ENCODE assay signal across 11 cellular contexts in genomic region chr6:49570474-49571079, GRCh38. TPM values are rescaled to one million over a fixed set of nuclear protein-coding genes. Genes with fewer than 3 reads are reported as not detected.
DNase-seq lines count a peak whose midpoint lies in the region; ATAC-seq and TF ChIP-seq lines count a peak whose summit lies in the region.
"Had no signal": no experiment of that assay in that cellular context is flagged by ENCODE, and none has a peak within 500 bp of the region (broad histone marks: within the 10 kb centered on the region; RNA-seq: fewer than 3 reads in every experiment).

No MANE protein-coding gene starts in this region.

- POLR2A ChIA-PET in BJ (lab: Charles Lee) = no interaction called here
- POLR2A ChIA-PET in IMR-90 (lab: Charles Lee; ENCODE audit: unreplicated experiment) = no interaction called here
- POLR2A ChIA-PET in HEK293T (lab: Yijun Ruan, JAX) = no interaction called here

- no peak overlapping the region for H3K4me3 ChIP-seq in BJ (ENCODE audit: low read depth, low read length)
- no peak overlapping the region for H3K4me3 ChIP-seq in IMR-90 (ENCODE audit: insufficient read depth, low read depth, low read length)
- no peak overlapping the region for H3K4me3 ChIP-seq in astrocyte of the spinal cord (ENCODE audit: low read depth, low read length)
- H3K4me3 ChIP-seq in lower lobe of right lung = no peak overlapping the region

- H2BK20ac ChIP-seq in IMR-90 (ENCODE audit: low read depth, low read length) = no peak overlapping the region

- WGBS in IMR-90 (ENCODE audit: extremely low coverage in 2 of 2, insufficient read length in 1 of 2), 2 experiments = no CpG with 5 or more reads among the region's 6 CpGs

- no peak overlapping the region for H2BK120ac ChIP-seq in IMR-90 (ENCODE audit: low read depth, low read length)

- H2AFZ ChIP-seq in IMR-90 (replicated peaks; ENCODE audit: low read length, poor library complexity) = no peak overlapping the region

- no peak overlapping the region for H3K9ac ChIP-seq in IMR-90 (ENCODE audit: low read depth, low read length)

- H2BK15ac ChIP-seq in IMR-90 (ENCODE audit: low read depth, low read length) = no peak overlapping the region

- H3K79me1 ChIP-seq in IMR-90 (ENCODE audit: low read depth in 1 of 2, low read length in 2 of 2) = no peaks in the 10 kb centered on the region

- no peak overlapping the region for H3K14ac ChIP-seq in IMR-90 (replicated peaks; ENCODE audit: low read depth, low read length)

- no peak for DNase-seq in BJ (ENCODE audit: low read depth)
- peak; percentile 1 for DNase-seq in IMR-90
- DNase-seq in astrocyte of the spinal cord (ENCODE audit: low read depth, low spot score) = peak; percentile 10
- DNase-seq in lower lobe of right lung = no peak
- no peak for DNase-seq in ureter (ENCODE audit: low spot score)
- DNase-seq in NCI-H1048 (lab: John Stamatoyannopoulos, UW) = no peak
- DNase-seq in HEK293T (ENCODE audit: extremely low spot score) = no peak
- DNase-seq: kidney glomerular epithelial cell, NCI-H2227 treated with DMSO at 0.1 percent for 48 hours, T-helper 17 cell had no signal

- BruUV-seq in IMR-90 (replicated peaks; lab: Mats Ljungman, UMichigan) = no TSS peak

- no peak for TF ChIP-seq POLR2A in IMR-90 (IDR thresholded peaks at IDR 0.05; ENCODE audit: low read depth, low read length)

- H3K36me3 ChIP-seq in BJ (ENCODE audit: control insufficient read depth, insufficient read depth, low read length) = no peaks in the 10 kb centered on the region
- H3K36me3 ChIP-seq in IMR-90 (ENCODE audit: control insufficient read depth, insufficient read depth, low read length) = no peaks in the 10 kb centered on the region
- H3K36me3 ChIP-seq in lower lobe of right lung = no peaks in the 10 kb centered on the region

- H2AK9ac ChIP-seq in IMR-90 (replicated peaks; ENCODE audit: low read depth, low read length, poor library complexity) = no peak overlapping the region

- no peaks in the 10 kb centered on the region for H3K4me1 ChIP-seq in IMR-90 (ENCODE audit: control insufficient read depth, insufficient read depth, low read length)
- H3K4me1 ChIP-seq in lower lobe of right lung = no peaks in the 10 kb centered on the region

- no peak overlapping the region for H2BK5ac ChIP-seq in IMR-90 (ENCODE audit: low read depth, low read length, poor library complexity, severe bottlenecking)

- H2AK5ac ChIP-seq in IMR-90 (ENCODE audit: low read depth, low read length) = no peak overlapping the region

- no peaks in the 10 kb centered on the region for H4K20me1 ChIP-seq in IMR-90 (ENCODE audit: insufficient read depth, low read length)

- no peak overlapping the region for H3K4ac ChIP-seq in IMR-90 (ENCODE audit: low read depth, low read length)

- H3K23ac ChIP-seq in IMR-90 (ENCODE audit: low read depth, low read length) = no peak overlapping the region

- CTCF ChIA-PET in BJ (lab: Yijun Ruan, JAX) (interaction anchor here (3.0 kb wide), 1 partner anchor 39 kb away, joined by 11 read pairs; no protein-coding TSS in a partner anchor), IMR-90 (lab: Yijun Ruan, JAX) (no interaction called here), HEK293T (lab: Yijun Ruan, JAX) (no interaction called here)

- TF ChIP-seq CTCF in BJ (IDR thresholded peaks at IDR 0.05; ENCODE audit: insufficient read depth, low read depth, low read length) = peak; percentile 24; the same call in 1 of the 2 replicates
- TF ChIP-seq CTCF in IMR-90 (conservative IDR thresholded peaks at IDR 0.05; ENCODE audit: low read depth, low read length) = 0 out of 2 replicates have a peak, but pooled peaks have one; percentile 2
- peak; percentile 11 for TF ChIP-seq CTCF in astrocyte of the spinal cord (IDR thresholded peaks at IDR 0.05; ENCODE audit: low read depth, low read length)
- no peak for TF ChIP-seq CTCF in lower lobe of right lung (IDR thresholded peaks at IDR 0.05)

- H3K9me3 ChIP-seq in IMR-90 (ENCODE audit: control insufficient read depth, insufficient read depth, low read length) (no peaks in the 10 kb centered on the region), lower lobe of right lung (no peaks in the 10 kb centered on the region)

- H3K56ac ChIP-seq in IMR-90 (ENCODE audit: extremely low read depth, insufficient read depth, low read length) = no peak overlapping the region

- TF ChIP-seq RAD21 in IMR-90 (IDR thresholded peaks at IDR 0.05; ENCODE audit: low read length) = no peak

- H3K9me1 ChIP-seq in IMR-90 (ENCODE audit: insufficient read depth, low read length) = no peaks in the 10 kb centered on the region

- H4K5ac ChIP-seq in IMR-90 (ENCODE audit: low read depth, low read length) = no peak overlapping the region

- H3K18ac ChIP-seq in IMR-90 (ENCODE audit: low read depth, low read length) = no peak overlapping the region

- intact Hi-C loops in IMR-90 (cut with micrococcal nuclease) = no loop called here
- intact Hi-C loops in lower lobe of right lung (cut with DNase I) = no loop called here

- H4K91ac ChIP-seq in IMR-90 (ENCODE audit: insufficient read depth, low read depth, low read length) = no peak overlapping the region

- dilution Hi-C loops in IMR-90 (cut with HindIII; ENCODE audit: low sequenced_read_pairs, unreplicated experiment) = no loop called here

- H3K27ac ChIP-seq in IMR-90 (ENCODE audit: insufficient read depth, low read length) (no peak overlapping the region), lower lobe of right lung (no peak overlapping the region)

- H4K8ac ChIP-seq in IMR-90 (ENCODE audit: low read depth in 2 of 2, low read length in 2 of 2) = no peak overlapping the region

- no peak overlapping the region for H3K4me2 ChIP-seq in IMR-90 (ENCODE audit: low read depth, low read length)

- in situ Hi-C loops in IMR-90 (cut with MboI; ENCODE audit: low sequenced_read_pairs) (no loop called here), astrocyte of the spinal cord (cut with HindIII; ENCODE audit: low sequenced_read_pairs) (no loop called here)

- ATAC-seq in IMR-90 (ENCODE audit: low read depth) (no peak; the same call in 1 of the 2 replicates), lower lobe of right lung (peak; percentile 47 to 64), HG02938 (IDR thresholded peaks at IDR 0.05; ENCODE audit: unreplicated experiment) (no peak)
- ATAC-seq: T-helper 17 cell had no signal

- H3K27me3 ChIP-seq in BJ (ENCODE audit: control insufficient read depth, insufficient read depth, low read length) = no peaks in the 10 kb centered on the region
- no peaks in the 10 kb centered on the region for H3K27me3 ChIP-seq in IMR-90 (ENCODE audit: control insufficient read depth, insufficient read depth, low read length)
- no peaks in the 10 kb centered on the region for H3K27me3 ChIP-seq in lower lobe of right lung (ENCODE audit: low read depth)

TF ChIP-seq in IMR-90, 13 proteins besides CTCF, POLR2A, EP300 and RAD21:
- TF ChIP-seq FOS (IDR thresholded peaks at IDR 0.05; ENCODE audit: low read depth, low read length) (no peak), CEBPB (IDR thresholded peaks at IDR 0.05; ENCODE audit: low read depth, low read length) (no peak), BHLHE40 (IDR thresholded peaks at IDR 0.05; ENCODE audit: low read depth, low read length) (no peak), RCOR1 (IDR thresholded peaks at IDR 0.05; ENCODE audit: insufficient replicate concordance, low read length) (no peak), MXI1 (IDR thresholded peaks at IDR 0.05; ENCODE audit: borderline replicate concordance, low read depth, low read length) (no peak)
TF ChIP-seq in IMR-90: peak in this region for 0.

TF ChIP-seq in HEK293T, 16 proteins besides CTCF, POLR2A, EP300 and RAD21:
- no peak for TF ChIP-seq PKNOX1 (IDR thresholded peaks at IDR 0.05)
- TF ChIP-seq ZNF384 (IDR thresholded peaks at IDR 0.05) = no peak
- no peak for TF ChIP-seq SP1 (IDR thresholded peaks at IDR 0.05)
- no peak for TF ChIP-seq FOXK2 (IDR thresholded peaks at IDR 0.05)
- TF ChIP-seq ELF4 (IDR thresholded peaks at IDR 0.05) = no peak
- no peak for TF ChIP-seq CTBP1 (IDR thresholded peaks at IDR 0.05; ENCODE audit: borderline replicate concordance)
- no peak for TF ChIP-seq NFRKB (IDR thresholded peaks at IDR 0.05)

RNA-seq across cellular contexts. Expression of gene C6orf141, which starts 20.1 kb away (rescaled TPM):
- polyA plus RNA-seq in BJ (2011; rRNA removed) (0.22 and 0.32 TPM in 2 replicates), IMR-90 (2012; rRNA removed) (not detected in 2 replicates)
- 0.09 TPM in 1 of 2 replicates, not detected in the other for polyA minus RNA-seq in BJ (2011; rRNA and poly(A)+ RNA removed)
- total RNA-seq in IMR-90 (2012; rRNA removed) (not detected in 2 replicates), lower lobe of right lung (4.1 TPM), ureter (1.6 TPM)
- not detected in 2 replicates for polyA plus RNA-seq in IMR-90 (2012; cell fraction: cytosol; rRNA removed)
- polyA plus RNA-seq in IMR-90 (2012; cell fraction: nucleus; rRNA removed; ENCODE audit: low replicate concordance) = not detected in 2 replicates
- total RNA-seq: T-helper 17 cell had no signal

Comparison
In these comparisons a context has a peak if more than half of its experiments do, and no peak if none do; other contexts are left out.
1. DNase-seq: peak in IMR-90 (single experiment) and astrocyte of the spinal cord (single experiment); none in BJ (single experiment), lower lobe of right lung (single experiment), ureter (single experiment), NCI-H1048 (single experiment) and HEK293T (single experiment).
2. ATAC-seq: peak in lower lobe of right lung (2 of 2); none in IMR-90 (single experiment) and HG02938 (single experiment).